Comparison of ENCODE assay signal across 24 cellular contexts in genomic region chrX:17295788-17296187, GRCh38.
DNase-seq lines count a peak whose midpoint lies in the region; ATAC-seq, FAIRE-seq and TF ChIP-seq lines count a peak whose summit lies in the region.
"Had no signal": no experiment of that assay in that cellular context is flagged by ENCODE, and none has a peak within 500 bp of the region (broad histone marks: within the 10 kb centered on the region; RNA-seq: fewer than 3 reads in every experiment).

No MANE protein-coding gene starts in this region.

- H2AFZ ChIP-seq in HepG2 (ENCODE audit: low read length) (no peak overlapping the region), hepatocyte (no peak overlapping the region)

- H3K27ac ChIP-seq in HepG2 (ENCODE audit: extremely low read length, insufficient read depth, low read length) = no peak overlapping the region
- no peak overlapping the region for H3K27ac ChIP-seq in right lobe of liver
- no peak overlapping the region for H3K27ac ChIP-seq in hepatocyte
- no peak overlapping the region for H3K27ac ChIP-seq in kidney (ENCODE audit: low read depth in 2 of 2, low read length in 2 of 2)
- H3K27ac ChIP-seq: 22Rv1; A549; BLaER1 treated with 17β-estradiol and CSF1 and Interleukin-3, amounts not matched to agents 10 nM and 100 nM; C4-2B had no signal

- in situ Hi-C loops in HepG2 (cut with HindIII; ENCODE audit: extremely low pct_ligation_motif_present, low pct_unique_long_range_greater_than_20kb) (no loop called here), GM13977 (cut with MboI; ENCODE audit: low pct_unique_long_range_greater_than_20kb, low sequenced_read_pairs, unreplicated experiment) (no loop called here)

- no peak for TF ChIP-seq RAD21 in HepG2 (CRISPR knock-in tag; IDR thresholded peaks at IDR 0.05)

- H3K9me3 ChIP-seq in HepG2 (ENCODE audit: low read length) (no peaks in the 10 kb centered on the region), right lobe of liver (no peaks in the 10 kb centered on the region), hepatocyte (ENCODE audit: low read depth) (no peaks in the 10 kb centered on the region), kidney (ENCODE audit: control insufficient read depth in 1 of 2, low read length in 2 of 2) (no peaks in the 10 kb centered on the region)
- H3K9me3 ChIP-seq: A549, Caco-2 had no signal

- no peak for DNase-seq in HepG2 (ENCODE audit: low spot score)
- no peak for DNase-seq in right lobe of liver
- peak; percentile 14 for DNase-seq in hepatocyte (ENCODE audit: low spot score)
- DNase-seq in left kidney (ENCODE audit: low read depth, low spot score) = peak; percentile 29
- DNase-seq in GM13977 (ENCODE audit: low spot score) = no peak
- DNase-seq in kidney = no peak
- DNase-seq in activated CD8-positive, alpha-beta memory T cell treated with anti-CD3 and anti-CD28 coated beads, Interleukin-2, amount 50 U/mL, for 48 hours = no peak
- DNase-seq: AML-193; Caco-2; Calu3; CD4-positive, alpha-beta T cell; CD8-positive, alpha-beta T cell; DMS79 treated with DMSO at 0.1 percent for 48 hours; GF-D8 had no signal

- H3K9ac ChIP-seq in HepG2 (ENCODE audit: insufficient read depth, low read depth, low read length) = no peak overlapping the region
- H3K9ac ChIP-seq in kidney (ENCODE audit: low read length in 2 of 2) = no peak overlapping the region
- H3K9ac ChIP-seq: BLaER1 treated with 17β-estradiol and CSF1 and Interleukin-3, amounts not matched to agents 10 nM and 100 nM had no signal

- TF ChIP-seq POLR2A in HepG2 (IDR thresholded peaks at IDR 0.05; ENCODE audit: insufficient read depth in 1 of 2, low read depth in 2 of 2, low read length in 2 of 2) (no peak), right lobe of liver (IDR thresholded peaks at IDR 0.05) (no peak)

- CTCF ChIA-PET in HepG2 (lab: Yijun Ruan, JAX; ENCODE audit: low intra/inter-chr PET ratio, low total read pairs) = no interaction called here

- ATAC-seq in HepG2 (no peak), right lobe of liver (no peak)
- ATAC-seq: A549; CD8-positive, alpha-beta T cell had no signal

- H3K27me3 ChIP-seq in HepG2 (ENCODE audit: control insufficient read depth in 1 of 2, insufficient read depth in 2 of 2, low read length in 2 of 2) = no peaks in the 10 kb centered on the region
- H3K27me3 ChIP-seq in right lobe of liver = no peaks in the 10 kb centered on the region
- H3K27me3 ChIP-seq in hepatocyte = no peaks in the 10 kb centered on the region

- 0% methylated on average over 1 of the region's 1 CpG for WGBS in HepG2 (ENCODE audit: low lambda C conversion rate)
- 56% methylated on average over 1 of the region's 1 CpG for WGBS in right lobe of liver (ENCODE audit: insufficient coverage, low coverage, low lambda C conversion rate, missing lambda C conversion rate)
- WGBS in hepatocyte (ENCODE audit: low lambda C conversion rate, missing lambda C conversion rate) = 67% methylated on average over 1 of the region's 1 CpG

- H3K4me3 Mint-ChIP-seq in nephron = no peak overlapping the region
- H3K4me3 Mint-ChIP-seq: B cell; CD4-positive, alpha-beta T cell; CD8-positive, alpha-beta T cell had no signal

- H3K79me2 ChIP-seq in HepG2 (ENCODE audit: insufficient read depth, low read length) (no peaks in the 10 kb centered on the region), hepatocyte (no peaks in the 10 kb centered on the region)

- TF ChIP-seq CTCF in HepG2 (CRISPR knock-in tag; IDR thresholded peaks at IDR 0.05) = no peak
- TF ChIP-seq CTCF in right lobe of liver (IDR thresholded peaks at IDR 0.05) = no peak
- no peak for TF ChIP-seq CTCF in hepatocyte (IDR thresholded peaks at IDR 0.05; ENCODE audit: poor library complexity)
- no peak for TF ChIP-seq CTCF in nephron (IDR thresholded peaks at IDR 0.05; ENCODE audit: unreplicated experiment in 3 of 3)
- no peak for TF ChIP-seq CTCF in GM13977 (IDR thresholded peaks at IDR 0.05; ENCODE audit: extremely low read depth, insufficient read depth, missing control alignments)
- TF ChIP-seq CTCF in kidney (IDR thresholded peaks at IDR 0.05; ENCODE audit: borderline replicate concordance, extremely low read depth, insufficient read depth) = no peak

- BruUV-seq in HepG2 (replicated peaks; lab: Mats Ljungman, UMichigan) = no TSS peak

- H3K4me2 ChIP-seq in HepG2 (ENCODE audit: low read depth, low read length) (no peak overlapping the region), hepatocyte (no peak overlapping the region)
- H3K4me2 ChIP-seq: A549; BLaER1 treated with 17β-estradiol and CSF1 and Interleukin-3, amounts not matched to agents 10 nM and 100 nM had no signal

- no peak for FAIRE-seq in HepG2 (lab: Jason Lieb, UNC)
- no peak for FAIRE-seq in kidney (lab: Jason Lieb, UNC)
- FAIRE-seq: A549, D721Med, G401.6, GM12891, GM18507 had no signal

- no peaks in the 10 kb centered on the region for H3K4me1 ChIP-seq in HepG2 (ENCODE audit: insufficient read depth, low read length)
- H3K4me1 ChIP-seq in right lobe of liver = no peaks in the 10 kb centered on the region
- no peaks in the 10 kb centered on the region for H3K4me1 ChIP-seq in hepatocyte (ENCODE audit: insufficient read depth)
- H3K4me1 ChIP-seq in kidney (ENCODE audit: control insufficient read depth in 1 of 2, insufficient read depth in 1 of 2, low read depth in 1 of 2, low read length in 2 of 2) = no peaks in the 10 kb centered on the region
- H3K4me1 ChIP-seq: A549 had no signal

- peak overlapping the region in 2 of 3 experiments; percentile 30 to 58 for H3K27ac Mint-ChIP-seq in nephron
- H3K27ac Mint-ChIP-seq: B cell; CD4-positive, alpha-beta T cell; CD8-positive, alpha-beta T cell had no signal

- peaks cover 36% of the 10 kb centered on the region for H3K4me1 Mint-ChIP-seq in nephron
- H3K4me1 Mint-ChIP-seq: B cell had no signal

- intact Hi-C loops in HepG2 (cut with micrococcal nuclease; ENCODE audit: unreplicated experiment) (no loop called here), right lobe of liver (cut with DNase I) (no loop called here), kidney (cut with DNase I) (no loop called here)

- H3K27me3 Mint-ChIP-seq in nephron (ENCODE audit: low read depth) = peaks cover 5% of the 10 kb centered on the region
- H3K27me3 Mint-ChIP-seq: B cell; CD4-positive, alpha-beta T cell had no signal

- H3K9me2 ChIP-seq in hepatocyte (replicated peaks; ENCODE audit: insufficient read depth) = no peaks in the 10 kb centered on the region

- H3K9me3 Mint-ChIP-seq in nephron = peaks cover 1% of the 10 kb centered on the region
- H3K9me3 Mint-ChIP-seq: CD4-positive, alpha-beta T cell; CD8-positive, alpha-beta T cell had no signal

- H3K36me3 ChIP-seq in HepG2 (replicated peaks in 1 of 2; ENCODE audit: control insufficient read depth in 1 of 2, insufficient read depth in 2 of 2, low read length in 2 of 2) (no peaks in the 10 kb centered on the region), right lobe of liver (no peaks in the 10 kb centered on the region), hepatocyte (replicated peaks; ENCODE audit: insufficient read depth, low read depth) (no peaks in the 10 kb centered on the region), kidney (ENCODE audit: control insufficient read depth in 1 of 2, insufficient read depth in 2 of 2, low read length in 2 of 2) (no peaks in the 10 kb centered on the region)
- H3K36me3 ChIP-seq: BLaER1 treated with 17β-estradiol and CSF1 and Interleukin-3, amounts not matched to agents 10 nM and 100 nM had no signal

- POLR2A ChIA-PET in HepG2 (lab: Yijun Ruan, JAX) = no interaction called here

- H3K36me3 Mint-ChIP-seq in nephron (ENCODE audit: low read depth) = no peaks in the 10 kb centered on the region
- H3K36me3 Mint-ChIP-seq: CD8-positive, alpha-beta T cell had no signal

- no peak for TF ChIP-seq EP300 in HepG2 (IDR thresholded peaks at IDR 0.05; ENCODE audit: low read depth in 2 of 2, low read length in 2 of 2)
- no peak for TF ChIP-seq EP300 in HepG2 (CRISPR knock-in tag; IDR thresholded peaks at IDR 0.05; ENCODE audit: borderline replicate concordance)

- H3K4me3 ChIP-seq in HepG2 (replicated peaks in 1 of 3; ENCODE audit: insufficient read depth in 1 of 3, low read depth in 2 of 3, low read length in 3 of 3) = no peak overlapping the region
- no peak overlapping the region for H3K4me3 ChIP-seq in right lobe of liver
- no peak overlapping the region for H3K4me3 ChIP-seq in hepatocyte
- H3K4me3 ChIP-seq in kidney (ENCODE audit: low read length in 2 of 2) = no peak overlapping the region
- H3K4me3 ChIP-seq: A549; BLaER1 treated with 17β-estradiol and CSF1 and Interleukin-3, amounts not matched to agents 10 nM and 100 nM had no signal

- no peaks in the 10 kb centered on the region for H4K20me1 ChIP-seq in HepG2 (ENCODE audit: insufficient read depth, low read length)
- no peaks in the 10 kb centered on the region for H4K20me1 ChIP-seq in hepatocyte (ENCODE audit: insufficient read depth, poor library complexity, severe bottlenecking)
- H4K20me1 ChIP-seq: BLaER1 treated with 17β-estradiol and CSF1 and Interleukin-3, amounts not matched to agents 10 nM and 100 nM had no signal

TF ChIP-seq in HepG2, 621 proteins besides CTCF, POLR2A, EP300 and RAD21 (continues in another document):
- TF ChIP-seq, protein P1, sequence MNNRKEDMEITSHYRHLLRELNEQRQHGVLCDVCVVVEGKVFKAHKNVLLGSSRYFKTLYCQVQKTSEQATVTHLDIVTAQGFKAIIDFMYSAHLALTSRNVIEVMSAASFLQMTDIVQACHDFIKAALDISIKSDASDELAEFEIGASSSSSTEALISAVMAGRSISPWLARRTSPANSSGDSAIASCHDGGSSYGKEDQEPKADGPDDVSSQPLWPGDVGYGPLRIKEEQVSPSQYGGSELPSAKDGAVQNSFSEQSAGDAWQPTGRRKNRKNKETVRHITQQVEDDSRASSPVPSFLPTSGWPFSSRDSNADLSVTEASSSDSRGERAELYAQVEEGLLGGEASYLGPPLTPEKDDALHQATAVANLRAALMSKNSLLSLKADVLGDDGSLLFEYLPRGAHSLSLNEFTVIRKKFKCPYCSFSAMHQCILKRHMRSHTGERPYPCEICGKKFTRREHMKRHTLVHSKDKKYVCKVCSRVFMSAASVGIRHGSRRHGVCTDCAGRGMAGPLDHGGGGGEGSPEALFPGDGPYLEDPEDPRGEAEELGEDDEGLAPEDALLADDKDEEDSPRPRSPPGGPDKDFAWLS (CRISPR knock-in tag; IDR thresholded peaks at IDR 0.05; ENCODE audit: borderline replicate concordance) = no peak

Comparison
In these comparisons a context has a peak if more than half of its experiments do, and no peak if none do; other contexts are left out.
1. DNase-seq: peak in hepatocyte (single experiment) and left kidney (single experiment); none in HepG2 (single experiment), right lobe of liver (0 of 3), GM13977 (single experiment), kidney (single experiment) and activated CD8-positive, alpha-beta memory T cell treated with anti-CD3 and anti-CD28 coated beads, Interleukin-2, amount 50 U/mL, for 48 hours (single experiment).